In genomic region chr12:89073027-89073398, GRCh38 we compare ENCODE assay signal across 13 cellular contexts.
DNase-seq lines count a peak whose midpoint lies in the region; ATAC-seq and TF ChIP-seq lines count a peak whose summit lies in the region.
"Had no signal": no experiment of that assay in that cellular context is flagged by ENCODE, and none has a peak within 500 bp of the region (broad histone marks: within the 10 kb centered on the region; RNA-seq: fewer than 3 reads in every experiment).

No MANE protein-coding gene starts in this region.

- no peaks in the 10 kb centered on the region for H3K9me3 Mint-ChIP-seq in activated CD4-positive, alpha-beta memory T cell treated with anti-CD3 and anti-CD28 coated beads for 36 hours
- peaks cover 5% of the 10 kb centered on the region for H3K9me3 Mint-ChIP-seq in activated CD4-positive, alpha-beta memory T cell treated with anti-CD3 and anti-CD28 coated beads, Interleukin-2, amount 10 ng/mL, durations not matched to agents 7 days and 5 days

- no peaks in the 10 kb centered on the region for H3K36me3 Mint-ChIP-seq in activated CD4-positive, alpha-beta memory T cell treated with anti-CD3 and anti-CD28 coated beads for 36 hours
- no peaks in the 10 kb centered on the region for H3K36me3 Mint-ChIP-seq in activated CD4-positive, alpha-beta memory T cell treated with anti-CD3 and anti-CD28 coated beads, Interleukin-2, amount 10 ng/mL, durations not matched to agents 7 days and 5 days (ENCODE audit: low read depth)

- CTCF ChIA-PET in activated CD4-positive, alpha-beta memory T cell treated with anti-CD3 and anti-CD28 coated beads for 36 hours (lab: Charles Lee): interaction anchor here (1.0 to 1.3 kb wide), 3 partner anchors 55 to 152 kb away, joined by 3 to 4 read pairs (median 3); no protein-coding TSS in a partner anchor
- CTCF ChIA-PET in activated CD4-positive, alpha-beta memory T cell treated with anti-CD3 and anti-CD28 coated beads, Interleukin-2, amount 10 ng/mL, durations not matched to agents 7 days and 5 days (lab: Charles Lee): interaction anchor here (1.5 kb wide), 1 partner anchor 278 kb away, joined by 3 read pairs; no protein-coding TSS in a partner anchor

- peaks cover 41% of the 10 kb centered on the region for H3K4me1 Mint-ChIP-seq in activated CD4-positive, alpha-beta memory T cell treated with anti-CD3 and anti-CD28 coated beads for 36 hours (ENCODE audit: low read depth)
- peaks cover 14% of the 10 kb centered on the region for H3K4me1 Mint-ChIP-seq in activated CD4-positive, alpha-beta memory T cell treated with anti-CD3 and anti-CD28 coated beads, Interleukin-2, amount 10 ng/mL, durations not matched to agents 7 days and 5 days

- TF ChIP-seq CTCF in epithelial cell of esophagus (IDR thresholded peaks at IDR 0.05; ENCODE audit: insufficient read depth, low read depth, low read length, missing control alignments): no peak
- TF ChIP-seq CTCF in coronary artery (IDR thresholded peaks at IDR 0.05): no peak

- intact Hi-C loops in activated CD4-positive, alpha-beta memory T cell treated with anti-CD3 and anti-CD28 coated beads for 36 hours (cut with micrococcal nuclease): loop anchor here (1.0 to 2.0 kb wide), 2 partner anchors 19 to 304 kb away; no protein-coding TSS in a partner anchor

- H3K4me3 ChIP-seq in epithelial cell of esophagus (ENCODE audit: low read length): no peak overlapping the region
- no peak overlapping the region for H3K4me3 ChIP-seq in coronary artery
- H3K4me3 ChIP-seq: BLaER1, breast epithelium had no signal

- no peak overlapping the region for H3K27ac ChIP-seq in coronary artery
- H3K27ac ChIP-seq: BLaER1, breast epithelium had no signal

- H3K4me3 Mint-ChIP-seq in activated CD4-positive, alpha-beta memory T cell treated with anti-CD3 and anti-CD28 coated beads for 36 hours: no peak overlapping the region
- no peak overlapping the region for H3K4me3 Mint-ChIP-seq in activated CD4-positive, alpha-beta memory T cell treated with anti-CD3 and anti-CD28 coated beads, Interleukin-2, amount 10 ng/mL, durations not matched to agents 7 days and 5 days

- peak; percentile 48 for DNase-seq in activated CD4-positive, alpha-beta memory T cell treated with anti-CD3 and anti-CD28 coated beads for 36 hours
- no peak for DNase-seq in activated CD4-positive, alpha-beta memory T cell treated with anti-CD3 and anti-CD28 coated beads, Interleukin-2, amount 10 ng/mL, durations not matched to agents 7 days and 5 days
- DNase-seq in NCI-H2107 (lab: John Stamatoyannopoulos, UW) (peak; percentile 11), epithelial cell of esophagus (ENCODE audit: low read depth) (peak; percentile 56), retina (peak; percentile 20), mesenteric fat pad (ENCODE audit: low spot score) (no peak), coronary artery (ENCODE audit: low spot score) (no peak)
- DNase-seq: activated CD4-positive, alpha-beta T cell treated with anti-CD3 and anti-CD28 coated beads for 4 hours had no signal

- no peaks in the 10 kb centered on the region for H3K27me3 Mint-ChIP-seq in activated CD4-positive, alpha-beta memory T cell treated with anti-CD3 and anti-CD28 coated beads for 36 hours
- H3K27me3 Mint-ChIP-seq in activated CD4-positive, alpha-beta memory T cell treated with anti-CD3 and anti-CD28 coated beads, Interleukin-2, amount 10 ng/mL, durations not matched to agents 7 days and 5 days: no peaks in the 10 kb centered on the region

- POLR2A ChIA-PET in activated CD4-positive, alpha-beta memory T cell treated with anti-CD3 and anti-CD28 coated beads for 36 hours (lab: Charles Lee): interaction anchor here (0.5 to 2.9 kb wide), 8 partner anchors 31 to 1609 kb away, joined by 3 to 13 read pairs (median 4); partner anchors contain the start of genes DUSP6 and GALNT4
- POLR2A ChIA-PET in activated CD4-positive, alpha-beta memory T cell treated with anti-CD3 and anti-CD28 coated beads, Interleukin-2, amount 10 ng/mL, durations not matched to agents 7 days and 5 days (lab: Charles Lee): no interaction called here

- peak overlapping the region; percentile 86 for H3K27ac Mint-ChIP-seq in activated CD4-positive, alpha-beta memory T cell treated with anti-CD3 and anti-CD28 coated beads for 36 hours
- H3K27ac Mint-ChIP-seq in activated CD4-positive, alpha-beta memory T cell treated with anti-CD3 and anti-CD28 coated beads, Interleukin-2, amount 10 ng/mL, durations not matched to agents 7 days and 5 days: no peak overlapping the region

- ATAC-seq in activated CD4-positive, CD25-positive, alpha-beta regulatory T cell treated with anti-CD3 and anti-CD28 coated beads, Interleukin-2, amount 50 U/mL, for 24 hours: no peak
- ATAC-seq: HCT116, Panc1 had no signal

Comparison
In these comparisons a context has a peak if more than half of its experiments do, and no peak if none do; other contexts are left out.
1. DNase-seq: peak in activated CD4-positive, alpha-beta memory T cell treated with anti-CD3 and anti-CD28 coated beads for 36 hours (single experiment), NCI-H2107 (single experiment), epithelial cell of esophagus (single experiment) and retina (single experiment); none in activated CD4-positive, alpha-beta memory T cell treated with anti-CD3 and anti-CD28 coated beads, Interleukin-2, amount 10 ng/mL, durations not matched to agents 7 days and 5 days (single experiment), mesenteric fat pad (single experiment) and coronary artery (single experiment).